ENCODE assay signal across 8 cellular contexts in genomic region chr19:54209058-54209747, GRCh38. TPM values are rescaled to one million over a fixed set of nuclear protein-coding genes. Genes with fewer than 3 reads are reported as not detected.
DNase-seq lines count a peak whose midpoint lies in the region; ATAC-seq, FAIRE-seq and TF ChIP-seq lines count a peak whose summit lies in the region.

No MANE protein-coding gene starts in this region.

- TF ChIP-seq CTCF in A549 (IDR thresholded peaks at IDR 0.05) (no peak), HCT116 (IDR thresholded peaks at IDR 0.05 in 2 of 3, conservative IDR thresholded peaks at IDR 0.05 in 1 of 3; ENCODE audit: borderline replicate concordance in 1 of 3, insufficient read depth in 1 of 3, low read depth in 2 of 3, low read length in 2 of 3) (no peak), mammary epithelial cell (conservative IDR thresholded peaks at IDR 0.05 in 1 of 2, IDR thresholded peaks at IDR 0.05 in 1 of 2; ENCODE audit: extremely low read depth in 1 of 2, insufficient read depth in 1 of 2, low read depth in 1 of 2, low read length in 2 of 2) (no peak)

- no peak for TF ChIP-seq EP300 in A549 (IDR thresholded peaks at IDR 0.05)

- in situ Hi-C loops in mammary epithelial cell (cut with MboI; ENCODE audit: low sequenced_read_pairs in 2 of 2), result loop anchor here in 1 of 2 donors (25.0 kb wide), 1 partner anchor 228 kb away; the partner anchor contains the start of gene LENG8

- TF ChIP-seq POLR2A in A549 (IDR thresholded peaks at IDR 0.05; ENCODE audit: low read length) (no peak), HCT116 (IDR thresholded peaks at IDR 0.05; ENCODE audit: borderline replicate concordance, extremely low read depth, insufficient read depth, insufficient read length) (no peak)

- H3K36me3 ChIP-seq in HCT116 (ENCODE audit: control insufficient read depth in 1 of 2, insufficient read depth in 2 of 2, low read length in 2 of 2) (peaks cover 31 to 41% of the 10 kb centered on the region in 2 experiments; a peak in 3 of 4 replicates), mammary epithelial cell (ENCODE audit: insufficient read depth, low read length) (peaks cover 31% of the 10 kb centered on the region), mucosa of rectum (ENCODE audit: control insufficient read depth in 2 of 2, insufficient read depth in 2 of 2, low read length in 2 of 2) (peaks cover 26 to 41% of the 10 kb centered on the region in 2 donors)

- H2AFZ ChIP-seq in HCT116 (ENCODE audit: low read depth, low read length, poor library complexity, severe bottlenecking) (no peak overlapping the region), mammary epithelial cell (ENCODE audit: low read depth, low read length) (no peak overlapping the region)

- DNase-seq in A549 (ENCODE audit: low read depth in 1 of 2, low spot score in 1 of 2), result peak in 1 of 2 experiments; percentile 52
- no peak for DNase-seq in HCT116 (ENCODE audit: low read depth, low spot score)
- no peak for DNase-seq in mammary epithelial cell
- no peak for DNase-seq in activated CD4-positive, CD25-positive, alpha-beta regulatory T cell (lab: John Stamatoyannopoulos, UW)

- H3K27me3 ChIP-seq in HCT116 (ENCODE audit: insufficient read depth, low read length) (no peaks in the 10 kb centered on the region), mammary epithelial cell (ENCODE audit: insufficient read depth, low read length) (no peaks in the 10 kb centered on the region), mucosa of rectum (ENCODE audit: control insufficient read depth in 2 of 2, insufficient read depth in 2 of 2, low read length in 2 of 2) (no peaks in the 10 kb centered on the region)

- no peaks in the 10 kb centered on the region for H3K9me3 ChIP-seq in A549
- H3K9me3 ChIP-seq in HCT116 (ENCODE audit: control insufficient read depth in 1 of 2, insufficient read depth in 1 of 2, low read depth in 1 of 2, low read length in 2 of 2), result no peaks in the 10 kb centered on the region
- H3K9me3 ChIP-seq in mammary epithelial cell (replicated peaks; ENCODE audit: insufficient read depth, low read length), result no peaks in the 10 kb centered on the region
- H3K9me3 ChIP-seq in mucosa of rectum (ENCODE audit: control insufficient read depth in 2 of 2, low read length in 2 of 2), result no peaks in the 10 kb centered on the region

- no TSS peak for BruUV-seq in HCT116 (replicated peaks; lab: Mats Ljungman, UMichigan)
- no TSS peak for BruUV-seq in mammary epithelial cell (replicated peaks; lab: Mats Ljungman, UMichigan)

- intact Hi-C loops in HCT116 (cut with micrococcal nuclease), result no loop called here
- intact Hi-C loops in mammary epithelial cell (cut with micrococcal nuclease), result loop anchor here (5.0 kb wide), 1 partner anchor 37 kb away; the partner anchor contains the start of gene TMC4

- CTCF ChIA-PET in A549 (lab: Yijun Ruan, JAX) (interaction anchor here (0.7 to 1.8 kb wide), 5 partner anchors 10 to 91 kb away, joined by 3 to 7 read pairs (median 3); partner anchors contain the start of gene MBOAT7), HCT116 (lab: Charles Lee) (interaction anchor here (1.5 kb wide), 1 partner anchor 72 kb away, joined by 3 read pairs; the partner anchor contains the start of gene CNOT3), mammary epithelial cell (lab: Charles Lee; ENCODE audit: low non-redundant PET) (no interaction called here)

- H3K79me2 ChIP-seq in HCT116 (ENCODE audit: insufficient read depth, low read length) (peaks cover 38% of the 10 kb centered on the region), mammary epithelial cell (ENCODE audit: insufficient read depth, low read length) (peaks cover 74% of the 10 kb centered on the region)

- peaks cover 72% of the 10 kb centered on the region for H3K4me1 ChIP-seq in A549
- H3K4me1 ChIP-seq in HCT116 (ENCODE audit: control insufficient read depth in 1 of 2, insufficient read depth in 2 of 2, low read length in 2 of 2), result peaks cover 9 to 39% of the 10 kb centered on the region in 2 experiments; a peak in 3 of 4 replicates
- peaks cover 31% of the 10 kb centered on the region for H3K4me1 ChIP-seq in mammary epithelial cell (ENCODE audit: insufficient read depth, low read length)
- peaks cover 36 to 61% of the 10 kb centered on the region in 2 donors for H3K4me1 ChIP-seq in mucosa of rectum (ENCODE audit: control insufficient read depth in 2 of 2, insufficient read depth in 2 of 2, low read length in 2 of 2)

- ATAC-seq in A549 (peak; percentile 50 to 57), HCT116 (peak; percentile 47), HG02642 (IDR thresholded peaks at IDR 0.05; ENCODE audit: poor library complexity, unreplicated experiment) (no peak), GM21526 (IDR thresholded peaks at IDR 0.05; ENCODE audit: low FRiP score, unreplicated experiment) (no peak), HG03571 (IDR thresholded peaks at IDR 0.05; ENCODE audit: unreplicated experiment) (no peak)

- no peak for FAIRE-seq in A549 (lab: Jason Lieb, UNC)

- POLR2A ChIA-PET in A549 (lab: Yijun Ruan, JAX), result interaction anchor here (1.0 to 4.5 kb wide), 4 partner anchors 9 to 91 kb away, joined by 4 to 47 read pairs (median 24); partner anchors contain the start of genes CNOT3, MBOAT7, RPS9 and TSEN34
- POLR2A ChIA-PET in HCT116 (lab: Charles Lee), result interaction anchor here (1.4 to 2.0 kb wide), 3 partner anchors 8 to 18 kb away, joined by 3 to 9 read pairs (median 5); partner anchors contain the start of gene TSEN34

- H3K9me2 ChIP-seq in HCT116 (ENCODE audit: insufficient read depth), result no peaks in the 10 kb centered on the region

- peak overlapping the region; percentile 20 for H3K9ac ChIP-seq in HCT116 (ENCODE audit: low read length)
- H3K9ac ChIP-seq in mammary epithelial cell (ENCODE audit: insufficient read depth, low read length), result no peak overlapping the region
- H3K9ac ChIP-seq in mucosa of rectum (ENCODE audit: low read depth in 1 of 2, low read length in 2 of 2), result peak overlapping the region; percentile 49 to 69

- peak overlapping the region; percentile 31 to 68; a peak in 5 of 6 replicates for H3K27ac ChIP-seq in A549
- H3K27ac ChIP-seq in HCT116 (ENCODE audit: low read depth, low read length), result peak overlapping the region; percentile 53
- peak overlapping the region; percentile 14 for H3K27ac ChIP-seq in mammary epithelial cell (ENCODE audit: insufficient read depth, low read depth, low read length)
- peak overlapping the region; percentile 82 to 87 for H3K27ac ChIP-seq in mucosa of rectum (ENCODE audit: low read depth in 2 of 2, low read length in 2 of 2)

- WGBS in A549 (ENCODE audit: missing lambda C conversion rate), result 53% methylated on average over 19 of the region's 23 CpGs
- WGBS in mammary epithelial cell (ENCODE audit: low coverage, missing lambda C conversion rate), result 84% methylated on average over 9 of the region's 23 CpGs

- H3K4me2 ChIP-seq in A549 (peak overlapping the region; percentile 93), HCT116 (ENCODE audit: low read length) (peak overlapping the region; percentile 5; the same call in 1 of the 2 replicates), mammary epithelial cell (ENCODE audit: insufficient read depth, low read depth, low read length) (no peak overlapping the region)

- RAD21 ChIA-PET in HCT116 (lab: Charles Lee; ENCODE audit: low non-redundant PET in 1 of 2, low total read pairs in 2 of 2, uncharacterized antibody in 2 of 2, unreplicated experiment in 2 of 2), result no interaction called here

- H3K4me3 ChIP-seq in A549, result peak overlapping the region; percentile 5; the same call in 1 of the 3 replicates
- H3K4me3 ChIP-seq in HCT116 (replicated peaks in 1 of 2; ENCODE audit: low read depth in 1 of 2, low read length in 2 of 2), result no peak overlapping the region
- no peak overlapping the region for H3K4me3 ChIP-seq in mammary epithelial cell (replicated peaks in 1 of 3; ENCODE audit: insufficient read depth in 1 of 3, low read depth in 2 of 3, low read length in 3 of 3)
- H3K4me3 ChIP-seq in mucosa of rectum (ENCODE audit: low read length in 2 of 2), result peak overlapping the region in 1 of 2 donors; percentile 24

- dilution Hi-C loops in mammary epithelial cell (cut with HindIII; ENCODE audit: low sequenced_read_pairs), result no loop called here

- H4K20me1 ChIP-seq in HCT116 (ENCODE audit: insufficient read depth), result peaks cover 47% of the 10 kb centered on the region; the same call in 1 of the 2 replicates
- peaks cover 33% of the 10 kb centered on the region for H4K20me1 ChIP-seq in mammary epithelial cell (ENCODE audit: insufficient read depth, low read length)

- no peak for TF ChIP-seq RAD21 in A549 (conservative IDR thresholded peaks at IDR 0.05 in 1 of 2, IDR thresholded peaks at IDR 0.05 in 1 of 2)
- no peak for TF ChIP-seq RAD21 in HCT116 (IDR thresholded peaks at IDR 0.05; ENCODE audit: low read depth)

RNA-seq across cellular contexts. Expression of gene RPS9, which starts 8.5 kb away (rescaled TPM):
- 1,440 and 1,504 TPM in 2 replicates for polyA plus RNA-seq in A549 (2011; rRNA removed)
- 3,796 and 3,897 TPM in 2 replicates for polyA plus RNA-seq in A549 (2012; cell fraction: cytosol; rRNA removed)
- 2,499 and 2,687 TPM in 2 replicates for polyA plus RNA-seq in A549 (2012; cell fraction: nucleus; rRNA removed)
- polyA plus RNA-seq in A549 (2017; fragmentation: RNase III; extraction: RNeasy Plus Mini Kit Qiagen cat#74134 plus additional on column Dnase treatment), result 1,990 to 2,154 TPM (median 2,057 TPM) in 3 replicates
- 521 and 525 TPM in 2 replicates for polyA minus RNA-seq in A549 (2011; rRNA and poly(A)+ RNA removed)
- 1,666 TPM for total RNA-seq in HCT116 (2021; ENCODE audit: unreplicated experiment)
- 2,933 and 3,847 TPM in 2 replicates for polyA plus RNA-seq in HCT116 (2012)
- 1,000 to 10,000 TPM; 1,098 to 1,139 TPM for total RNA-seq in mammary epithelial cell
- polyA plus RNA-seq in mammary epithelial cell, result 2,376 TPM
- polyA minus RNA-seq in mammary epithelial cell, result 1,031 TPM

RNA-seq across cellular contexts. Expression of gene LILRB3, which starts 13.6 kb away (rescaled TPM):
- polyA plus RNA-seq in A549 (2011; rRNA removed), result not detected in 2 replicates
- not detected in 2 replicates for polyA plus RNA-seq in A549 (2012; cell fraction: cytosol; rRNA removed)
- not detected in 2 replicates for polyA plus RNA-seq in A549 (2012; cell fraction: nucleus; rRNA removed)
- polyA plus RNA-seq in A549 (2017; fragmentation: RNase III; extraction: RNeasy Plus Mini Kit Qiagen cat#74134 plus additional on column Dnase treatment), result not detected in 3 replicates
- polyA minus RNA-seq in A549 (2011; rRNA and poly(A)+ RNA removed), result not detected in 2 replicates
- 0.12 TPM for total RNA-seq in HCT116 (2021; ENCODE audit: unreplicated experiment)
- 0.77 TPM in 1 of 2 replicates, not detected in the other for polyA plus RNA-seq in HCT116 (2012)
- not detected for total RNA-seq in mammary epithelial cell
- not detected for polyA plus RNA-seq in mammary epithelial cell
- polyA minus RNA-seq in mammary epithelial cell, result not detected

RNA-seq across cellular contexts. Expression of gene TSEN34, which starts 18.1 kb away (rescaled TPM):
- polyA plus RNA-seq in A549 (2011; rRNA removed) (53.4 and 61.1 TPM in 2 replicates), A549 (2017; fragmentation: RNase III; extraction: RNeasy Plus Mini Kit Qiagen cat#74134 plus additional on column Dnase treatment) (79.0 to 90.9 TPM (median 87.7 TPM) in 3 replicates), mammary epithelial cell (82.0 TPM)
- polyA plus RNA-seq in A549 (2012; cell fraction: cytosol; rRNA removed), result 140 and 185 TPM in 2 replicates
- polyA plus RNA-seq in A549 (2012; cell fraction: nucleus; rRNA removed), result 146 and 170 TPM in 2 replicates
- 41.8 and 48.8 TPM in 2 replicates for polyA minus RNA-seq in A549 (2011; rRNA and poly(A)+ RNA removed)
- total RNA-seq in HCT116 (2021; ENCODE audit: unreplicated experiment) (99.9 TPM), mammary epithelial cell (10 to 100 TPM; 65.3 to 94.0 TPM)
- 72.0 and 86.5 TPM in 2 replicates for polyA plus RNA-seq in HCT116 (2012)
- polyA minus RNA-seq in mammary epithelial cell, result 26.7 TPM

RNA-seq across cellular contexts. Expression of gene MBOAT7, which starts 19.8 kb away (rescaled TPM):
- polyA plus RNA-seq in A549 (2011; rRNA removed), result 42.1 and 52.4 TPM in 2 replicates
- 81.6 and 121 TPM in 2 replicates for polyA plus RNA-seq in A549 (2012; cell fraction: cytosol; rRNA removed)
- polyA plus RNA-seq in A549 (2012; cell fraction: nucleus; rRNA removed), result 201 and 292 TPM in 2 replicates
- 129 to 142 TPM (median 133 TPM) in 3 replicates for polyA plus RNA-seq in A549 (2017; fragmentation: RNase III; extraction: RNeasy Plus Mini Kit Qiagen cat#74134 plus additional on column Dnase treatment)
- polyA minus RNA-seq in A549 (2011; rRNA and poly(A)+ RNA removed), result 29.0 and 46.8 TPM in 2 replicates
- 113 TPM for total RNA-seq in HCT116 (2021; ENCODE audit: unreplicated experiment)
- polyA plus RNA-seq in HCT116 (2012), result 80.1 and 82.8 TPM in 2 replicates
- total RNA-seq in mammary epithelial cell, result 100 to 1,000 TPM in 1 of 2 donors, 10 to 100 TPM in 1; 43.5 to 140 TPM
- polyA plus RNA-seq in mammary epithelial cell, result 70.4 TPM
- polyA minus RNA-seq in mammary epithelial cell, result 70.9 TPM

RNA-seq across cellular contexts. Expression of gene LILRA6, which starts 33.4 kb away (rescaled TPM):
- not detected in 2 replicates for polyA plus RNA-seq in A549 (2011; rRNA removed)
- not detected in 2 replicates for polyA plus RNA-seq in A549 (2012; cell fraction: cytosol; rRNA removed)
- polyA plus RNA-seq in A549 (2012; cell fraction: nucleus; rRNA removed), result not detected in 2 replicates
- polyA plus RNA-seq in A549 (2017; fragmentation: RNase III; extraction: RNeasy Plus Mini Kit Qiagen cat#74134 plus additional on column Dnase treatment), result not detected in 3 replicates
- polyA minus RNA-seq in A549 (2011; rRNA and poly(A)+ RNA removed), result not detected in 2 replicates
- not detected for total RNA-seq in HCT116 (2021; ENCODE audit: unreplicated experiment)
- polyA plus RNA-seq in HCT116 (2012), result 0.05 and 0.07 TPM in 2 replicates
- not detected for total RNA-seq in mammary epithelial cell
- not detected for polyA plus RNA-seq in mammary epithelial cell
- polyA minus RNA-seq in mammary epithelial cell, result not detected

Comparison
In these comparisons a context has a peak if more than half of its experiments do, and no peak if none do; other contexts are left out.
1. ATAC-seq: peak in A549 (2 of 2) and HCT116 (single experiment); none in HG02642 (single experiment), GM21526 (single experiment) and HG03571 (single experiment).
2. H3K27ac ChIP-seq: peak in every context shown above with its lines; median percentile 84 in mucosa of rectum; 53 in HCT116; 50 in A549; 14 in mammary epithelial cell.